ENCODE assay signal across 16 cellular contexts in the genomic region with DNA sequence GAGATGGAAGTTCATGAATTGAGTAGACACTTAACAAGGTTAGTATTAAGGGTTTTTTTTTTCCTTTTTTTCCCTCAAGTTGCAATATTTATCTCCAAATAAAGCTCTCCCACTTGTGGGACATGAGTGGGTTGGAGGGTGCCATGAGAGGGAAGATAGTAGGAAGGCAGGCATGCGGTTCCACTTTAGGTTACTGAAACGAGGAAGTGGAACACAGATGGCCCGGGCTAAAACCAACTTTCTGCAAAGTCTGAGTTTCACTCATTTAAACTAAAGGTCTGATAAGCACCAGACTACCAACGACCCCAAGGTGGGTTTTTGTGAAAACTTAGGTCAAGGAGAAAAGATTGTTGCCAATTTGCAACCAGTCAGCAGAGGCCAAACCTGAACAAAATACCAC. TPM values are rescaled to one million over a fixed set of nuclear protein-coding genes. Genes with fewer than 3 reads are reported as not detected.
DNase-seq lines count a peak whose midpoint lies in the region; ATAC-seq, FAIRE-seq and TF ChIP-seq lines count a peak whose summit lies in the region.
"Had no signal": no experiment of that assay in that cellular context is flagged by ENCODE, and none has a peak within 500 bp of the region (broad histone marks: within the 10 kb centered on the region; RNA-seq: fewer than 3 reads in every experiment).

No MANE protein-coding gene starts in this region.

- H3K27me3 Mint-ChIP-seq in activated B cell treated with CpG ODN at 0.5 μM for 24 hours = no peaks in the 10 kb centered on the region
- H3K27me3 Mint-ChIP-seq in T-helper 2 cell treated with Interferon-gamma antibody and Interleukin-4, amounts not matched to agents 5 μg/mL and 100 μg/mL, for 36 hours (ENCODE audit: low read depth) = no peaks in the 10 kb centered on the region
- H3K27me3 Mint-ChIP-seq: activated naive CD4-positive, alpha-beta T cell treated with anti-CD3 and anti-CD28 coated beads, Interleukin-2, amount 10 ng/mL, durations not matched to agents 7 days and 5 days had no signal

- peak overlapping the region; percentile 25; the same call in 1 of the 2 replicates for H3K4me2 ChIP-seq in BLaER1

- H3K4me3 ChIP-seq in BLaER1 (no peak overlapping the region), HL-60 (replicated peaks; ENCODE audit: insufficient read depth, low read length) (no peak overlapping the region)
- H3K4me3 ChIP-seq: ovary had no signal

- peaks cover 2% of the 10 kb centered on the region for H3K9me3 Mint-ChIP-seq in activated B cell treated with CpG ODN at 0.5 μM for 24 hours
- peaks cover 32% of the 10 kb centered on the region for H3K9me3 Mint-ChIP-seq in T-helper 2 cell treated with Interferon-gamma antibody and Interleukin-4, amounts not matched to agents 5 μg/mL and 100 μg/mL, for 36 hours

- peaks cover 67% of the 10 kb centered on the region for H3K4me1 Mint-ChIP-seq in activated B cell treated with CpG ODN at 0.5 μM for 24 hours
- H3K4me1 Mint-ChIP-seq in T-helper 2 cell treated with Interferon-gamma antibody and Interleukin-4, amounts not matched to agents 5 μg/mL and 100 μg/mL, for 36 hours (ENCODE audit: low read depth) = no peaks in the 10 kb centered on the region
- H3K4me1 Mint-ChIP-seq: activated naive CD4-positive, alpha-beta T cell treated with anti-CD3 and anti-CD28 coated beads, Interleukin-2, amount 10 ng/mL, durations not matched to agents 7 days and 5 days had no signal

- CTCF ChIA-PET in activated B cell treated with CpG ODN at 0.5 μM for 24 hours (lab: Charles Lee) = interaction anchor here (0.7 to 2.0 kb wide), 4 partner anchors 12 to 91 kb away, joined by 3 to 12 read pairs (median 4); no protein-coding TSS in a partner anchor

- H3K36me3 Mint-ChIP-seq in activated B cell treated with CpG ODN at 0.5 μM for 24 hours (ENCODE audit: low read depth) = peaks cover 86% of the 10 kb centered on the region
- peaks cover 34% of the 10 kb centered on the region for H3K36me3 Mint-ChIP-seq in T-helper 2 cell treated with Interferon-gamma antibody and Interleukin-4, amounts not matched to agents 5 μg/mL and 100 μg/mL, for 36 hours (ENCODE audit: low read depth)

- peaks cover 28% of the 10 kb centered on the region for H3K9me3 ChIP-seq in BLaER1

- H3K4me1 ChIP-seq in BLaER1 = peaks cover 62% of the 10 kb centered on the region

- POLR2A ChIA-PET in activated B cell treated with CpG ODN at 0.5 μM for 24 hours (lab: Charles Lee) = interaction anchor here (0.7 to 4.7 kb wide), 8 partner anchors 8 to 329 kb away, joined by 3 to 56 read pairs (median 10); a partner anchor contains a TSS

- H3K4me3 Mint-ChIP-seq in activated B cell treated with CpG ODN at 0.5 μM for 24 hours = peak overlapping the region; percentile 39
- no peak overlapping the region for H3K4me3 Mint-ChIP-seq in T-helper 2 cell treated with Interferon-gamma antibody and Interleukin-4, amounts not matched to agents 5 μg/mL and 100 μg/mL, for 36 hours
- H3K4me3 Mint-ChIP-seq: activated naive CD4-positive, alpha-beta T cell treated with anti-CD3 and anti-CD28 coated beads, Interleukin-2, amount 10 ng/mL, durations not matched to agents 7 days and 5 days; mesothelial cell of epicardium had no signal

- DNase-seq in HL-60 (ENCODE audit: low read depth in 1 of 2, low spot score in 1 of 2) = peak in 1 of 2 experiments; percentile 60
- DNase-seq in activated B cell treated with CpG ODN at 0.5 μM for 24 hours = no peak
- DNase-seq in T-helper 2 cell treated with Interferon-gamma antibody and Interleukin-4, amounts not matched to agents 5 μg/mL and 100 μg/mL, for 36 hours (ENCODE audit: low spot score) = no peak
- DNase-seq in germinal center (ENCODE audit: low spot score) = no peak
- no peak for DNase-seq in stimulated activated CD4-positive, alpha-beta T cell treated with anti-CD3 and anti-CD28 coated beads, Interleukin-15, amount 100 ng/mL, for 24 hours
- no peak for DNase-seq in GM12892 (ENCODE audit: insufficient read length)
- DNase-seq: activated naive CD4-positive, alpha-beta T cell treated with anti-CD3 and anti-CD28 coated beads, Interleukin-2, amount 10 ng/mL, durations not matched to agents 7 days and 5 days; effector CD8-positive, alpha-beta T cell; foreskin fibroblast; HCEC 1CT; NCI-H1694 treated with DMSO at 0.1 percent for 48 hours; NCI-H69; ovary had no signal

- peaks cover 70% of the 10 kb centered on the region for H4K20me1 ChIP-seq in BLaER1

- TF ChIP-seq POLR2A in GM12892 (IDR thresholded peaks at IDR 0.05; ENCODE audit: low read depth, low read length) = no peak

- intact Hi-C loops in activated B cell treated with CpG ODN at 0.5 μM for 24 hours (cut with micrococcal nuclease) = loop anchor here (1.0 kb wide), 2 partner anchors 12 to 13 kb away; no protein-coding TSS in a partner anchor

- ATAC-seq in GM21447 (IDR thresholded peaks at IDR 0.05; ENCODE audit: unreplicated experiment) = peak; percentile 74
- peak; percentile 71 for ATAC-seq in activated B cell treated with CpG ODN at 0.5 μM for 24 hours (ENCODE audit: low read depth)

- H3K27ac ChIP-seq in BLaER1 (peak overlapping the region; percentile 7; the same call in 1 of the 2 replicates), HL-60 (replicated peaks) (peak overlapping the region; percentile 59)
- H3K27ac ChIP-seq: ovary had no signal

- H3K36me3 ChIP-seq in BLaER1 = peaks cover 96% of the 10 kb centered on the region
- H3K36me3 ChIP-seq: ovary had no signal

- no peak overlapping the region for H3K9ac ChIP-seq in BLaER1

- peak overlapping the region; percentile 59 for H3K27ac Mint-ChIP-seq in activated B cell treated with CpG ODN at 0.5 μM for 24 hours
- no peak overlapping the region for H3K27ac Mint-ChIP-seq in T-helper 2 cell treated with Interferon-gamma antibody and Interleukin-4, amounts not matched to agents 5 μg/mL and 100 μg/mL, for 36 hours
- H3K27ac Mint-ChIP-seq: activated naive CD4-positive, alpha-beta T cell treated with anti-CD3 and anti-CD28 coated beads, Interleukin-2, amount 10 ng/mL, durations not matched to agents 7 days and 5 days; mesothelial cell of epicardium had no signal

- TF ChIP-seq CTCF in HL-60 (IDR thresholded peaks at IDR 0.05; ENCODE audit: insufficient read depth, low read length) (no peak), activated B cell treated with CpG ODN at 0.5 μM for 24 hours (IDR thresholded peaks at IDR 0.05) (no peak)

- FAIRE-seq in GM12892 (lab: Jason Lieb, UNC) = no peak

- no peaks in the 10 kb centered on the region for H3K27me3 ChIP-seq in BLaER1
- no peaks in the 10 kb centered on the region for H3K27me3 ChIP-seq in HL-60 (ENCODE audit: insufficient read depth, poor library complexity, severe bottlenecking)
- H3K27me3 ChIP-seq: ovary had no signal

RNA-seq across cellular contexts. Expression of a gene that starts 42.2 kb away (rescaled TPM):
- 17.3 and 18.5 TPM in 2 replicates for total RNA-seq in activated B cell treated with CpG ODN at 0.5 μM for 24 hours
- polyA plus RNA-seq in GM12892 (2012; ENCODE audit: missing spikeins) = 38.1 TPM
